ENCODE assay signal across 10 cellular contexts in genomic region chr11:61700221-61700620, GRCh38. TPM values are rescaled to one million over a fixed set of nuclear protein-coding genes. Genes with fewer than 3 reads are reported as not detected.
DNase-seq lines count a peak whose midpoint lies in the region; ATAC-seq and TF ChIP-seq lines count a peak whose summit lies in the region.
"Had no signal": no experiment of that assay in that cellular context is flagged by ENCODE, and none has a peak within 500 bp of the region (broad histone marks: within the 10 kb centered on the region; RNA-seq: fewer than 3 reads in every experiment).

No MANE protein-coding gene starts in this region.

- H3K27me3 ChIP-seq in neural progenitor cell = no peaks in the 10 kb centered on the region

- TF ChIP-seq CTCF in omental fat pad (IDR thresholded peaks at IDR 0.05) (no peak), neural progenitor cell (IDR thresholded peaks at IDR 0.05) (no peak)

- H3K79me2 ChIP-seq in neural progenitor cell (ENCODE audit: low read depth) = no peaks in the 10 kb centered on the region

- no peaks in the 10 kb centered on the region for H3K9me3 Mint-ChIP-seq in neural progenitor cell
- H3K9me3 Mint-ChIP-seq in immature natural killer cell = no peaks in the 10 kb centered on the region
- H3K9me3 Mint-ChIP-seq in activated naive CD4-positive, alpha-beta T cell treated with anti-CD3 and anti-CD28 coated beads, Interleukin-2, amount 50 U/mL, for 72 hours = no peaks in the 10 kb centered on the region
- H3K9me3 Mint-ChIP-seq: activated naive CD8-positive, alpha-beta T cell treated with anti-CD3 and anti-CD28 coated beads, Interleukin-2, amount 10 ng/mL, durations not matched to agents 7 days and 5 days; naive thymus-derived CD8-positive, alpha-beta T cell had no signal

- DNase-seq in GM03348 (ENCODE audit: low spot score) = peak; percentile 67
- peak; percentile 16 for DNase-seq in NOMO-1 treated with DMSO at 0.1 percent for 48 hours (lab: John Stamatoyannopoulos, UW; ENCODE audit: unreplicated experiment)
- DNase-seq in epithelial cell of prostate (ENCODE audit: low read depth, low spot score) = peak; percentile 51
- no peak for DNase-seq in omental fat pad (ENCODE audit: low spot score)
- no peak for DNase-seq in neural progenitor cell (ENCODE audit: low spot score)
- no peak for DNase-seq in immature natural killer cell
- no peak for DNase-seq in activated naive CD4-positive, alpha-beta T cell treated with anti-CD3 and anti-CD28 coated beads, Interleukin-2, amount 50 U/mL, for 72 hours (ENCODE audit: low spot score in 2 of 2)
- DNase-seq: activated naive CD8-positive, alpha-beta T cell treated with anti-CD3 and anti-CD28 coated beads, Interleukin-2, amount 10 ng/mL, durations not matched to agents 7 days and 5 days; naive thymus-derived CD8-positive, alpha-beta T cell had no signal

- H3K4me1 ChIP-seq in neural progenitor cell = peaks cover 16% of the 10 kb centered on the region

- peaks cover 19% of the 10 kb centered on the region for H3K4me1 Mint-ChIP-seq in neural progenitor cell
- peaks cover 39 to 44% of the 10 kb centered on the region in 2 donors for H3K4me1 Mint-ChIP-seq in immature natural killer cell

- H3K9ac ChIP-seq in neural progenitor cell = no peak overlapping the region

- ATAC-seq in omental fat pad (ENCODE audit: low FRiP score) = peak; percentile 55
- ATAC-seq in HG02938 (IDR thresholded peaks at IDR 0.05; ENCODE audit: unreplicated experiment) = no peak
- ATAC-seq in activated naive CD4-positive, alpha-beta T cell treated with anti-CD3 and anti-CD28 coated beads, Interleukin-2, amount 50 U/mL, for 72 hours = no peak
- ATAC-seq: naive thymus-derived CD8-positive, alpha-beta T cell had no signal

- H3K4me2 ChIP-seq in neural progenitor cell = no peak overlapping the region

- H3K27ac Mint-ChIP-seq in neural progenitor cell (no peak overlapping the region), immature natural killer cell (peak overlapping the region in 1 of 6 donors; percentile 40)
- H3K27ac Mint-ChIP-seq in activated naive CD4-positive, alpha-beta T cell treated with anti-CD3 and anti-CD28 coated beads, Interleukin-2, amount 50 U/mL, for 72 hours = no peak overlapping the region
- H3K27ac Mint-ChIP-seq: activated naive CD8-positive, alpha-beta T cell treated with anti-CD3 and anti-CD28 coated beads, Interleukin-2, amount 10 ng/mL, durations not matched to agents 7 days and 5 days had no signal

- no peaks in the 10 kb centered on the region for H3K36me3 ChIP-seq in neural progenitor cell

- H2AFZ ChIP-seq in neural progenitor cell (replicated peaks) = no peak overlapping the region

- H3K27ac ChIP-seq in epithelial cell of prostate (peak overlapping the region; percentile 29), neural progenitor cell (no peak overlapping the region)

- no peaks in the 10 kb centered on the region for H3K9me3 ChIP-seq in neural progenitor cell (ENCODE audit: low read depth)

- H3K36me3 Mint-ChIP-seq in neural progenitor cell (no peaks in the 10 kb centered on the region), immature natural killer cell (no peaks in the 10 kb centered on the region)
- H3K36me3 Mint-ChIP-seq in activated naive CD4-positive, alpha-beta T cell treated with anti-CD3 and anti-CD28 coated beads, Interleukin-2, amount 50 U/mL, for 72 hours = no peaks in the 10 kb centered on the region
- H3K36me3 Mint-ChIP-seq: activated naive CD8-positive, alpha-beta T cell treated with anti-CD3 and anti-CD28 coated beads, Interleukin-2, amount 10 ng/mL, durations not matched to agents 7 days and 5 days; naive thymus-derived CD8-positive, alpha-beta T cell had no signal

- H3K4me3 ChIP-seq in neural progenitor cell = no peak overlapping the region

- H3K27me3 Mint-ChIP-seq in neural progenitor cell (ENCODE audit: insufficient read depth, low read depth) (peaks cover 3% of the 10 kb centered on the region), immature natural killer cell (ENCODE audit: low read depth in 3 of 3) (peaks cover 4 to 15% (median 4%) of the 10 kb centered on the region in 3 donors)
- H3K27me3 Mint-ChIP-seq: naive thymus-derived CD8-positive, alpha-beta T cell had no signal

- H3F3A ChIP-seq in neural progenitor cell (ENCODE audit: low read depth) = no peaks in the 10 kb centered on the region

- H3K4me3 Mint-ChIP-seq in neural progenitor cell (no peak overlapping the region), immature natural killer cell (no peak overlapping the region)
- H3K4me3 Mint-ChIP-seq: activated naive CD8-positive, alpha-beta T cell treated with anti-CD3 and anti-CD28 coated beads, Interleukin-2, amount 10 ng/mL, durations not matched to agents 7 days and 5 days had no signal

- no peaks in the 10 kb centered on the region for H4K20me1 ChIP-seq in neural progenitor cell (ENCODE audit: low read depth)

RNA-seq across cellular contexts. Expression of gene DAGLA, which starts 20.0 kb away (rescaled TPM):
- total RNA-seq in omental fat pad (1 to 10 TPM; 1.4 to 4.6 (median 2.8) TPM), neural progenitor cell (ENCODE audit: low replicate concordance) (1.1 and 4.6 TPM in 2 replicates)
- polyA plus RNA-seq in immature natural killer cell = not detected
- total RNA-seq in activated naive CD4-positive, alpha-beta T cell treated with anti-CD3 and anti-CD28 coated beads, Interleukin-2, amount 50 U/mL, for 72 hours = under 1 TPM in 1 of 2 donors, not detected in 1; 0.19 TPM
- polyA plus RNA-seq: naive thymus-derived CD8-positive, alpha-beta T cell had no signal

RNA-seq across cellular contexts. Expression of gene MYRF, which starts 52.2 kb away (rescaled TPM):
- total RNA-seq in omental fat pad = 10 to 100 TPM in 3 of 4 donors, under 1 TPM in 1; 0.16 to 55.1 (median 29.5) TPM
- total RNA-seq in neural progenitor cell (ENCODE audit: low replicate concordance) = 1.9 and 5.8 TPM in 2 replicates
- 1 to 10 TPM in 1 of 3 donors, under 1 TPM in 1, not detected in 1; 0.43 to 2.4 TPM for polyA plus RNA-seq in immature natural killer cell
- total RNA-seq in activated naive CD4-positive, alpha-beta T cell treated with anti-CD3 and anti-CD28 coated beads, Interleukin-2, amount 50 U/mL, for 72 hours = 1 to 10 TPM in 1 of 2 donors, under 1 TPM in 1; 0.93 to 1.6 TPM

Comparison
In these comparisons a context has a peak if more than half of its experiments do, and no peak if none do; other contexts are left out.
1. DNase-seq: peak in GM03348 (single experiment), NOMO-1 treated with DMSO at 0.1 percent for 48 hours (single experiment) and epithelial cell of prostate (single experiment); none in omental fat pad (single experiment), neural progenitor cell (single experiment), immature natural killer cell (0 of 3) and activated naive CD4-positive, alpha-beta T cell treated with anti-CD3 and anti-CD28 coated beads, Interleukin-2, amount 50 U/mL, for 72 hours (0 of 2).